In genomic region chr2:235230809-235231601, GRCh38 we compare ENCODE assay signal across 14 cellular contexts.
DNase-seq lines count a peak whose midpoint lies in the region; ATAC-seq, FAIRE-seq and TF ChIP-seq lines count a peak whose summit lies in the region.
"Had no signal": no experiment of that assay in that cellular context is flagged by ENCODE, and none has a peak within 500 bp of the region (broad histone marks: within the 10 kb centered on the region; RNA-seq: fewer than 3 reads in every experiment).

No MANE protein-coding gene starts in this region.

- peak; percentile 49 for DNase-seq in DMS153 (lab: John Stamatoyannopoulos, UW)
- DNase-seq in NCI-H1694 (lab: John Stamatoyannopoulos, UW): peak; percentile 40
- peak; percentile 54 for DNase-seq in adipocyte (ENCODE audit: low read depth)
- DNase-seq in kidney: no peak
- DNase-seq in left colon: no peak
- no peak for DNase-seq in activated T-cell treated with anti-CD3 and anti-CD28 coated beads for 4 hours
- no peak for DNase-seq in G401 (ENCODE audit: low spot score)
- DNase-seq: CD8-positive, alpha-beta memory T cell; central memory CD4-positive, alpha-beta T cell; head of caudate nucleus; KG1; mucosa of descending colon had no signal

- ATAC-seq in left colon (no peak), HG03097 (IDR thresholded peaks at IDR 0.05; ENCODE audit: low FRiP score, unreplicated experiment) (no peak)
- ATAC-seq: mucosa of descending colon, Panc1 had no signal

- H3K36me3 ChIP-seq in adipocyte (ENCODE audit: control insufficient read depth, insufficient read depth, low read length, severe bottlenecking): no peaks in the 10 kb centered on the region
- no peaks in the 10 kb centered on the region for H3K36me3 ChIP-seq in kidney (ENCODE audit: control insufficient read depth in 1 of 2, insufficient read depth in 2 of 2, low read length in 2 of 2)

- peak overlapping the region; percentile 69 for H3K4me3 ChIP-seq in adipocyte (ENCODE audit: low read length)
- H3K4me3 ChIP-seq in kidney (ENCODE audit: low read length in 2 of 2): no peak overlapping the region
- H3K4me3 ChIP-seq: mucosa of descending colon had no signal

- H3K27me3 ChIP-seq in adipocyte (replicated peaks; ENCODE audit: control insufficient read depth, insufficient read depth, low read length): peaks cover 7% of the 10 kb centered on the region

- TF ChIP-seq CTCF in kidney (IDR thresholded peaks at IDR 0.05; ENCODE audit: borderline replicate concordance, extremely low read depth, insufficient read depth): no peak

- intact Hi-C loops in kidney (cut with DNase I): no loop called here
- intact Hi-C loops in left colon (cut with DNase I, micrococcal nuclease): no loop called here

- FAIRE-seq in kidney (lab: Jason Lieb, UNC): peak; percentile 77

- no peaks in the 10 kb centered on the region for H3K9me3 ChIP-seq in adipocyte (ENCODE audit: control insufficient read depth, low read length)
- H3K9me3 ChIP-seq in kidney (ENCODE audit: control insufficient read depth in 1 of 2, low read length in 2 of 2): no peaks in the 10 kb centered on the region
- H3K9me3 ChIP-seq: mucosa of descending colon had no signal

- H3K4me1 ChIP-seq in adipocyte (ENCODE audit: control insufficient read depth, insufficient read depth, low read length): peaks cover 41% of the 10 kb centered on the region
- H3K4me1 ChIP-seq in kidney (ENCODE audit: control insufficient read depth in 1 of 2, insufficient read depth in 1 of 2, low read depth in 1 of 2, low read length in 2 of 2): peaks cover 2 to 4% of the 10 kb centered on the region in 2 donors

- peak overlapping the region; percentile 60 for H3K9ac ChIP-seq in adipocyte (ENCODE audit: low read length)
- H3K9ac ChIP-seq in kidney (ENCODE audit: low read length in 2 of 2): no peak overlapping the region

- H3K27ac ChIP-seq in kidney (ENCODE audit: low read depth in 2 of 2, low read length in 2 of 2): peak overlapping the region in 1 of 2 donors; percentile 15

- in situ Hi-C loops in G401 (cut with HindIII; ENCODE audit: low sequenced_read_pairs): no loop called here

Comparison
In these comparisons a context has a peak if more than half of its experiments do, and no peak if none do; other contexts are left out.
1. DNase-seq: peak in DMS153 (single experiment), NCI-H1694 (single experiment) and adipocyte (single experiment); none in kidney (single experiment), left colon (0 of 2), activated T-cell treated with anti-CD3 and anti-CD28 coated beads for 4 hours (single experiment) and G401 (single experiment).